Comparison of ENCODE assay signal across 1 cellular context in genomic region chr3:149771652-149772271, GRCh38.
TF ChIP-seq lines count a peak whose summit lies in the region.

No MANE protein-coding gene starts in this region.

TF ChIP-seq in H1, 55 proteins besides CTCF, POLR2A, EP300 and RAD21 (continued from another document):
- TF ChIP-seq FOSL1 (IDR thresholded peaks at IDR 0.05; ENCODE audit: insufficient read depth, low read depth, low read length) (no peak), NRF1 (IDR thresholded peaks at IDR 0.05; ENCODE audit: low read depth, low read length) (no peak), SP1 (IDR thresholded peaks at IDR 0.05; ENCODE audit: low read depth, low read length) (no peak), POU5F1 (IDR thresholded peaks at IDR 0.05; ENCODE audit: low read depth, low read length) (no peak)
TF ChIP-seq in H1: peak in this region for 0.
